ENCODE assay signal across 8 cellular contexts in the genomic region with DNA sequence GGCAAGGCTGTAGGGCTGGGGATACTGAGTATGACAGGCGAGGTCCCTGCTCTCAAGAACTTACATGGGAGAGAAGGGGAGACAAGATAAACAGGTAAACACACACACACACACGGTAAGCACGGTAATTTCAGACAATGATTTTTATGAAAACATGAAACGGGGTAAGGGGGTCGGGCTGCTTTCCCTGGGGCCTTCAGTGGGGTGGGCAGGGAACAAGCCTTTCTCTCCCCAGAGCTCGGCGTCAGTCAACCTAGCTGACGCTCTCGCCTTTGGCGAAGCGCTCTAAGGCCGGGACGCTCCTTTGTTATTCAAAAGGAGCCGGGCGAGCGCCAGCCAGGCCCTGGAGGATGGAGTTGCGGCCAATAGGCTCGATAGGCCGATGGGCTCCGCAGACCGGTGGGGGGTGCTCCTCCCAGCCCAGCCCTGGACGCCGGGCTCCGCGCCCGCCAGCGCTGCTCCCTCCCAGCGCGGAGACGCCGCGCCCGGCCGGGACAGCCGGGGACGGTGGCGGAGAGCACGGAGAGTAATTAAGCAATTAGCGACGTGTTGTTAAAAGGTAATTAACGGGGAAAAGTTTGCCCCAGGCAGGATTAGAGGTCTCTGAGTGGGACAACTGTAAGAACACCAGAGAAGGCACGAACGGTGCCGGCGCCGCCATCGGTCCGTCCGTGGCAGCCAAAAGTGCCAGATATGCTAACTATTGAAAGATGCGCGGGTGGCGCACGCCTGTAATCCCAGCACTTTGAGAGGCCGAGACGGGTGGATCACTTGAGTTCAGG. TPM values are rescaled to one million over a fixed set of nuclear protein-coding genes. Genes with fewer than 3 reads are reported as not detected.
DNase-seq lines count a peak whose midpoint lies in the region; ATAC-seq, FAIRE-seq and TF ChIP-seq lines count a peak whose summit lies in the region.

No MANE protein-coding gene starts in this region.

- SMC1A ChIA-PET in GM12878 (lab: Charles Lee; ENCODE audit: uncharacterized antibody, unreplicated experiment): interaction anchor here (0.9 to 4.8 kb wide), 5 partner anchors 11 to 232 kb away, joined by 3 to 31 read pairs (median 7); partner anchors contain the start of gene DDX20

- peak overlapping the region; percentile 100 for H3K4me2 ChIP-seq in GM12878 (ENCODE audit: control insufficient read depth, insufficient read depth)

- H3K27me3 ChIP-seq in GM12878 (replicated peaks in 1 of 2; ENCODE audit: control insufficient read depth in 2 of 2, insufficient read depth in 2 of 2, low read length in 1 of 2) (peaks cover 0 to 8% of the 10 kb centered on the region in 2 experiments; a peak in 2 of 4 replicates), iPS DF 6.9 (ENCODE audit: control insufficient read depth, insufficient read depth, low read length) (no peaks in the 10 kb centered on the region), prostate gland (replicated peaks; ENCODE audit: insufficient read depth) (no peaks in the 10 kb centered on the region)

- H3K79me2 ChIP-seq in GM12878 (ENCODE audit: control insufficient read depth, insufficient read depth, low read length): no peaks in the 10 kb centered on the region

- TF ChIP-seq CTCF in GM12878 (IDR thresholded peaks at IDR 0.05 in 2 of 3, conservative IDR thresholded peaks at IDR 0.05 in 1 of 3; ENCODE audit: control insufficient read depth in 2 of 3, extremely low read depth in 1 of 3, insufficient read depth in 1 of 3, low read depth in 3 of 3, low read length in 3 of 3) (no peak), prostate gland (IDR thresholded peaks at IDR 0.05) (no peak)

- TF ChIP-seq EP300 in GM12878 (IDR thresholded peaks at IDR 0.05; ENCODE audit: borderline replicate concordance in 1 of 2, control insufficient read depth in 1 of 2, low read depth in 2 of 2, low read length in 2 of 2): no peak

- POLR2A ChIA-PET in GM12878 (lab: Charles Lee): interaction anchor here (1.1 kb wide), 1 partner anchor 13 kb away, joined by 3 read pairs; no protein-coding TSS in a partner anchor

- H3K4me1 ChIP-seq in GM12878 (ENCODE audit: control insufficient read depth, insufficient read depth, low read length): peaks cover 11% of the 10 kb centered on the region
- peaks cover 12% of the 10 kb centered on the region for H3K4me1 ChIP-seq in iPS DF 6.9 (ENCODE audit: control insufficient read depth, insufficient read depth, low read length)
- no peaks in the 10 kb centered on the region for H3K4me1 ChIP-seq in prostate gland (replicated peaks)

- BruUV-seq in GM12878 (replicated peaks; lab: Mats Ljungman, UMichigan): no TSS peak

- intact Hi-C loops in GM12878 (cut with micrococcal nuclease; ENCODE audit: unreplicated experiment): loop anchor here (1.0 kb wide), 1 partner anchor 15 kb away; the partner anchor contains the start of gene DDX20
- intact Hi-C loops in prostate gland (cut with DNase I): no loop called here

- H3K4me3 ChIP-seq in GM12878: peak overlapping the region; percentile 86
- H3K4me3 ChIP-seq in iPS DF 6.9 (ENCODE audit: low read length): peak overlapping the region; percentile 80; the same call in 1 of the 2 replicates
- peak overlapping the region; percentile 48 to 61 for H3K4me3 ChIP-seq in prostate gland

- no peaks in the 10 kb centered on the region for H4K20me1 ChIP-seq in GM12878 (ENCODE audit: control insufficient read depth, insufficient read depth)

- RAD21 ChIA-PET in GM12878 (lab: Charles Lee; ENCODE audit: unreplicated experiment): interaction anchor here (1.5 to 3.9 kb wide), 5 partner anchors 11 to 233 kb away, joined by 5 to 26 read pairs (median 12); partner anchors contain the start of gene DDX20

- DNase-seq in stimulated activated CD4-positive, alpha-beta T cell treated with anti-CD3 and anti-CD28 coated beads, Interleukin-2, amount 100 ng/mL, for 24 hours: peak; percentile 25 to 26
- DNase-seq in stimulated activated CD4-positive, alpha-beta T cell treated with anti-CD3 and anti-CD28 coated beads, Interleukin-1b, Interleukin-23, amount 100 ng/mL, for 48 hours: no peak
- DNase-seq in NCI-H748 (lab: John Stamatoyannopoulos, UW; ENCODE audit: unreplicated experiment) (peak; percentile 91), GM12878 (ENCODE audit: low read depth, low spot score) (no peak), iPS DF 6.9 (ENCODE audit: low read depth, low spot score) (no peak), prostate gland (ENCODE audit: low spot score) (peak; percentile 56), SKM-1 (lab: John Stamatoyannopoulos, UW; ENCODE audit: unreplicated experiment) (no peak)

- CTCF ChIA-PET in GM12878 (lab: Yijun Ruan, JAX): interaction anchor here (1.1 to 12.7 kb wide), 6 partner anchors 9 to 233 kb away, joined by 5 to 135 read pairs (median 7); no protein-coding TSS in a partner anchor

- in situ Hi-C loops in GM12878 (cut with MboI): no loop called here

- TF ChIP-seq RAD21 in GM12878 (IDR thresholded peaks at IDR 0.05; ENCODE audit: insufficient read depth, low read depth, low read length): no peak

- 9% methylated on average over 53 of the region's 55 CpGs for WGBS in GM12878 (ENCODE audit: insufficient coverage, insufficient replicate concordance, low lambda C conversion rate, missing lambda C conversion rate)
- WGBS in iPS DF 6.9 (ENCODE audit: insufficient coverage, insufficient read length): no CpG with 5 or more reads among the region's 55 CpGs
- 2% methylated on average over 54 of the region's 55 CpGs for WGBS in prostate gland

- TF ChIP-seq POLR2A in GM12878 (IDR thresholded peaks at IDR 0.05; ENCODE audit: low read depth, low read length) (no peak), prostate gland (IDR thresholded peaks at IDR 0.05) (no peak)

- H2AFZ ChIP-seq in GM12878 (ENCODE audit: control insufficient read depth, low read depth, low read length): peak overlapping the region; percentile 85

- H3K36me3 ChIP-seq in GM12878 (ENCODE audit: control insufficient read depth in 2 of 2, insufficient read depth in 2 of 2, low read length in 1 of 2) (no peaks in the 10 kb centered on the region), iPS DF 6.9 (ENCODE audit: control insufficient read depth, insufficient read depth, low read length) (no peaks in the 10 kb centered on the region), prostate gland (no peaks in the 10 kb centered on the region)

- FAIRE-seq in GM12878 (lab: Jason Lieb, UNC): peak; percentile 77

- H3K9me3 ChIP-seq in GM12878 (replicated peaks; ENCODE audit: control insufficient read depth, insufficient read depth, low read length) (no peaks in the 10 kb centered on the region), iPS DF 6.9 (ENCODE audit: control insufficient read depth, insufficient read depth, low read length) (no peaks in the 10 kb centered on the region), prostate gland (no peaks in the 10 kb centered on the region)

- ATAC-seq in GM12878 (peak; percentile 1; the same call in 2 of the 3 replicates), HG03520 (IDR thresholded peaks at IDR 0.05; ENCODE audit: unreplicated experiment) (no peak)

- H3K27ac ChIP-seq in GM12878 (ENCODE audit: control insufficient read depth, insufficient read depth) (no peak overlapping the region), iPS DF 6.9 (ENCODE audit: low read length) (no peak overlapping the region), prostate gland (peak overlapping the region; percentile 90 to 92)

- no peak overlapping the region for H3K9ac ChIP-seq in GM12878 (ENCODE audit: control insufficient read depth, insufficient read depth, low read length)

TF ChIP-seq in GM12878, 131 proteins besides CTCF, POLR2A, EP300 and RAD21:
- TF ChIP-seq HDAC6 (IDR thresholded peaks at IDR 0.05; ENCODE audit: unreplicated experiment): peak; percentile 44
- no peak for TF ChIP-seq BHLHE40 (IDR thresholded peaks at IDR 0.05; ENCODE audit: borderline replicate concordance in 1 of 2, low read depth in 2 of 2, low read length in 1 of 2)
- TF ChIP-seq BACH1 (IDR thresholded peaks at IDR 0.05; ENCODE audit: borderline replicate concordance): no peak
- TF ChIP-seq CREM (IDR thresholded peaks at IDR 0.05; ENCODE audit: low read depth): no peak
TF ChIP-seq in GM12878: peak in this region for 1.

RNA-seq across cellular contexts. Expression of gene INKA2, which starts 1.0 kb away (rescaled TPM):
- 1.4 and 1.7 TPM in 2 replicates for total RNA-seq in GM12878 (2013; cell fraction: nucleolus; rRNA removed)
- total RNA-seq in GM12878 (2014; rRNA removed) (0.96 and 2.3 TPM in 2 replicates), GM12878 (2014; rRNA removed; fragmentation: Illumina TruSeq; extraction: Trizol) (1.3 and 2.0 TPM in 2 replicates), GM12878 (2021) (4.7 and 5.1 TPM in 2 replicates), prostate gland (1 to 10 TPM; 2.8 to 6.6 TPM)
- polyA plus RNA-seq in GM12878 (2011; ENCODE audit: low read depth): 0.88 TPM
- polyA plus RNA-seq in GM12878 (2011; rRNA removed) (0.68 and 0.85 TPM in 2 replicates), GM12878 (2014; fragmentation: Illumina TruSeq; extraction: Trizol) (0.96 TPM in 1 of 2 replicates, not detected in the other), GM12878 (2014; fragmentation: Nextera tagmentation; extraction: Ambion mirVana) (under 1 TPM in 1 of 2 experiments, not detected in 1; 0.38 TPM), GM12878 (2014; rRNA removed) (1.7 and 2.0 TPM in 2 replicates), GM12878 (2016; fragmentation: Nextera tagmentation; extraction: Ambion mirVana) (1 to 10 TPM; 3.0 to 3.8 TPM)
- polyA plus RNA-seq in GM12878 (2011; cell fraction: cytosol; rRNA removed): 0.85 and 0.87 TPM in 2 replicates
- 1.4 and 1.7 TPM in 2 replicates for polyA plus RNA-seq in GM12878 (2011; cell fraction: nucleus; rRNA removed)
- 1.7 and 2.7 TPM in 2 replicates for polyA plus RNA-seq in GM12878 (2012)
- 1.4 and 1.5 TPM in 2 replicates for polyA minus RNA-seq in GM12878 (2011; rRNA and poly(A)+ RNA removed)
- 0.62 TPM in 1 of 2 replicates, not detected in the other for polyA minus RNA-seq in GM12878 (2011; cell fraction: cytosol; rRNA and poly(A)+ RNA removed)
- polyA minus RNA-seq in GM12878 (2011; cell fraction: nucleus; rRNA and poly(A)+ RNA removed): 1.3 TPM in 2 replicates

RNA-seq across cellular contexts. Expression of gene DDX20, which starts 15.5 kb away (rescaled TPM):
- 31.3 and 31.4 TPM in 2 replicates for total RNA-seq in GM12878 (2013; cell fraction: nucleolus; rRNA removed)
- total RNA-seq in GM12878 (2014; rRNA removed) (25.0 and 25.7 TPM in 2 replicates), GM12878 (2014; rRNA removed; fragmentation: Illumina TruSeq; extraction: Trizol) (26.8 and 28.7 TPM in 2 replicates), GM12878 (2021) (21.8 and 26.3 TPM in 2 replicates), prostate gland (10 to 100 TPM; 15.9 to 33.9 TPM)
- 4.7 TPM for polyA plus RNA-seq in GM12878 (2011; ENCODE audit: low read depth)
- polyA plus RNA-seq in GM12878 (2011; rRNA removed) (19.3 and 23.2 TPM in 2 replicates), GM12878 (2014; fragmentation: Illumina TruSeq; extraction: Trizol) (24.7 and 32.3 TPM in 2 replicates), GM12878 (2014; fragmentation: Nextera tagmentation; extraction: Ambion mirVana) (10 to 100 TPM in 1 of 2 experiments, 1 to 10 TPM in 1; 7.2 to 10.9 TPM), GM12878 (2014; rRNA removed) (16.6 and 17.6 TPM in 2 replicates), GM12878 (2016; fragmentation: Nextera tagmentation; extraction: Ambion mirVana) (10 to 100 TPM; 25.4 to 30.6 TPM)
- polyA plus RNA-seq in GM12878 (2011; cell fraction: cytosol; rRNA removed): 7.7 and 8.5 TPM in 2 replicates
- 21.6 and 27.1 TPM in 2 replicates for polyA plus RNA-seq in GM12878 (2011; cell fraction: nucleus; rRNA removed)
- 5.9 and 7.2 TPM in 2 replicates for polyA plus RNA-seq in GM12878 (2012)
- polyA minus RNA-seq in GM12878 (2011; rRNA and poly(A)+ RNA removed): 9.7 and 18.4 TPM in 2 replicates
- 7.8 and 11.1 TPM in 2 replicates for polyA minus RNA-seq in GM12878 (2011; cell fraction: cytosol; rRNA and poly(A)+ RNA removed)
- 8.3 and 11.7 TPM in 2 replicates for polyA minus RNA-seq in GM12878 (2011; cell fraction: nucleus; rRNA and poly(A)+ RNA removed)

Comparison
In these comparisons a context has a peak if more than half of its experiments do, and no peak if none do; other contexts are left out.
1. DNase-seq: peak in stimulated activated CD4-positive, alpha-beta T cell treated with anti-CD3 and anti-CD28 coated beads, Interleukin-2, amount 100 ng/mL, for 24 hours (2 of 2), NCI-H748 (single experiment) and prostate gland (single experiment); none in stimulated activated CD4-positive, alpha-beta T cell treated with anti-CD3 and anti-CD28 coated beads, Interleukin-1b, Interleukin-23, amount 100 ng/mL, for 48 hours (single experiment), GM12878 (single experiment), iPS DF 6.9 (single experiment) and SKM-1 (single experiment).
2. H3K27ac ChIP-seq: peak in prostate gland (2 of 2); none in GM12878 (single experiment) and iPS DF 6.9 (single experiment).
3. Peak in every context shown above with its lines, with median percentiles within 50 percentile points of each other: H3K4me3 ChIP-seq.